Comparison of ENCODE assay signal across 1 cellular context in the genomic region with DNA sequence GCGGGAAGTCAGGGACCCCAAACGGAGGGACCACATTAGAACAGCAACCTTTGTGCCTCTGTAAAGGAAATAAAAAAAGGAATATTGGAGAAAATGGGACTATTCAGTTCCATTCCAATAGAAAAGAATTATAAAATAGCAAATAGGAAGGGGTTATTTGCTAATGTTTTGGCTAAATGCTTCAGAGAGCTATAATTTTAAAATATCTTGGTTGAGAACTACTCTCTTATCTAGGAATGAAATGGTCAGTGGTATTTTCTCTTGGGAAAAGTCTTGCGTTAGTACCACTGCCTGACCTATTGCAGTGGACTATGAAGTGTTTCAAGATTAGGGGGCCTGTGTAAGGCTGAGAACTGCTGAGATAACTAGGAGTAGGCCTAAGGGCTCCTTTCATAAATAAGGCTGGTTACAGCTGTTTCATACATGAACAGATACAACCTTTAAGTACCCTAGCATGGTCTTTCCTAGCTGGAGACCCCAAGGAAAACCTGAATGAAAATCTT.
TF ChIP-seq lines count a peak whose summit lies in the region.

No MANE protein-coding gene starts in this region.

TF ChIP-seq in GM12878, 131 proteins besides CTCF, POLR2A, EP300 and RAD21 (continued from another document):
- TF ChIP-seq NR2C1 (IDR thresholded peaks at IDR 0.05), result no peak
- TF ChIP-seq BHLHE40 (IDR thresholded peaks at IDR 0.05; ENCODE audit: borderline replicate concordance in 1 of 2, low read depth in 2 of 2, low read length in 1 of 2), result no peak
- TF ChIP-seq RUNX3 (IDR thresholded peaks at IDR 0.05; ENCODE audit: low read length), result no peak
- no peak for TF ChIP-seq ZNF24 (IDR thresholded peaks at IDR 0.05)
- no peak for TF ChIP-seq PAX8 (IDR thresholded peaks at IDR 0.05)
- TF ChIP-seq, protein P1, sequence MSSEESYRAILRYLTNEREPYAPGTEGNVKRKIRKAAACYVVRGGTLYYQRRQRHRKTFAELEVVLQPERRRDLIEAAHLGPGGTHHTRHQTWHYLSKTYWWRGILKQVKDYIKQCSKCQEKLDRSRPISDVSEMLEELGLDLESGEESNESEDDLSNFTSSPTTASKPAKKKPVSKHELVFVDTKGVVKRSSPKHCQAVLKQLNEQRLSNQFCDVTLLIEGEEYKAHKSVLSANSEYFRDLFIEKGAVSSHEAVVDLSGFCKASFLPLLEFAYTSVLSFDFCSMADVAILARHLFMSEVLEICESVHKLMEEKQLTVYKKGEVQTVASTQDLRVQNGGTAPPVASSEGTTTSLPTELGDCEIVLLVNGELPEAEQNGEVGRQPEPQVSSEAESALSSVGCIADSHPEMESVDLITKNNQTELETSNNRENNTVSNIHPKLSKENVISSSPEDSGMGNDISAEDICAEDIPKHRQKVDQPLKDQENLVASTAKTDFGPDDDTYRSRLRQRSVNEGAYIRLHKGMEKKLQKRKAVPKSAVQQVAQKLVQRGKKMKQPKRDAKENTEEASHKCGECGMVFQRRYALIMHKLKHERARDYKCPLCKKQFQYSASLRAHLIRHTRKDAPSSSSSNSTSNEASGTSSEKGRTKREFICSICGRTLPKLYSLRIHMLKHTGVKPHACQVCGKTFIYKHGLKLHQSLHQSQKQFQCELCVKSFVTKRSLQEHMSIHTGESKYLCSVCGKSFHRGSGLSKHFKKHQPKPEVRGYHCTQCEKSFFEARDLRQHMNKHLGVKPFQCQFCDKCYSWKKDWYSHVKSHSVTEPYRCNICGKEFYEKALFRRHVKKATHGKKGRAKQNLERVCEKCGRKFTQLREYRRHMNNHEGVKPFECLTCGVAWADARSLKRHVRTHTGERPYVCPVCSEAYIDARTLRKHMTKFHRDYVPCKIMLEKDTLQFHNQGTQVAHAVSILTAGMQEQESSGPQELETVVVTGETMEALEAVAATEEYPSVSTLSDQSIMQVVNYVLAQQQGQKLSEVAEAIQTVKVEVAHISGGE (CRISPR knock-in tag; IDR thresholded peaks at IDR 0.05), result no peak
- TF ChIP-seq MEF2A (IDR thresholded peaks at IDR 0.05; ENCODE audit: insufficient read depth, low read depth, low read length), result no peak
- TF ChIP-seq, protein P2, sequence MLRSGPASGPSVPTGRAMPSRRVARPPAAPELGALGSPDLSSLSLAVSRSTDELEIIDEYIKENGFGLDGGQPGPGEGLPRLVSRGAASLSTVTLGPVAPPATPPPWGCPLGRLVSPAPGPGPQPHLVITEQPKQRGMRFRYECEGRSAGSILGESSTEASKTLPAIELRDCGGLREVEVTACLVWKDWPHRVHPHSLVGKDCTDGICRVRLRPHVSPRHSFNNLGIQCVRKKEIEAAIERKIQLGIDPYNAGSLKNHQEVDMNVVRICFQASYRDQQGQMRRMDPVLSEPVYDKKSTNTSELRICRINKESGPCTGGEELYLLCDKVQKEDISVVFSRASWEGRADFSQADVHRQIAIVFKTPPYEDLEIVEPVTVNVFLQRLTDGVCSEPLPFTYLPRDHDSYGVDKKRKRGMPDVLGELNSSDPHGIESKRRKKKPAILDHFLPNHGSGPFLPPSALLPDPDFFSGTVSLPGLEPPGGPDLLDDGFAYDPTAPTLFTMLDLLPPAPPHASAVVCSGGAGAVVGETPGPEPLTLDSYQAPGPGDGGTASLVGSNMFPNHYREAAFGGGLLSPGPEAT (IDR thresholded peaks at IDR 0.05; ENCODE audit: low read depth), result no peak
